Comparison of ENCODE assay signal across 8 cellular contexts in the genomic region with DNA sequence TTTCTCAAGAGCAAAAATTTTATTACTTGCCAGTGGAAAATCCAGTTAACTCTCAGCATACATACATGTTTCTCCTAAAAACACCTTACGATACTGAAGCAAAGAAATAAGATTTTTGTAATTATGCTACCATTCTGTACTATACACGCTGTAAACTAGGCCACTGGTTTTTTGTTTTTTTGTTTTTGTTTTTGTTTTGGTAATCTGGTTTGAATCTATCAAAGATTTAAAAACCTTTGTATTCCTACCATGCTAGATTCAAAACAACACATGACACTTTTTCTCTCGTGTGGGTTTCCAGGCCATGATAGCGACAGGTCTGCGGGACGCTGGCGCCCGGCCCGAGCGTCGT. TPM values are rescaled to one million over a fixed set of nuclear protein-coding genes. Genes with fewer than 3 reads are reported as not detected.
A peak's percentile ranks its signal among the peaks of the same experiment; 100 is the strongest.
DNase-seq lines count a peak whose midpoint lies in the region; ATAC-seq and TF ChIP-seq lines count a peak whose summit lies in the region.

No MANE protein-coding gene starts in this region.

- H3K9ac ChIP-seq in ES-I3 (ENCODE audit: low read depth, low read length) (peak overlapping the region; percentile 73), SK-N-MC (ENCODE audit: insufficient read length) (peak overlapping the region; percentile 88)

- peak overlapping the region; percentile 96 for H3K27ac Mint-ChIP-seq in progenitor cell of endocrine pancreas

- DNase-seq in SK-N-MC (ENCODE audit: low read depth, low spot score) (no peak), fibroblast of mammary gland (ENCODE audit: low read depth) (no peak), progenitor cell of endocrine pancreas (ENCODE audit: low spot score, unreplicated experiment) (no peak), left lobe of liver (ENCODE audit: low spot score) (no peak), COLO668 (lab: John Stamatoyannopoulos, UW; ENCODE audit: unreplicated experiment) (no peak)
- DNase-seq in stimulated activated CD4-positive, alpha-beta T cell treated with anti-CD3 and anti-CD28 coated beads, Interleukin-4, amount 100 ng/mL, for 1 hour: no peak

- peaks cover 7% of the 10 kb centered on the region for H3K4me1 Mint-ChIP-seq in progenitor cell of endocrine pancreas (ENCODE audit: low read depth)

- H3K36me3 ChIP-seq in ES-I3 (ENCODE audit: insufficient read depth, low read length) (no peaks in the 10 kb centered on the region), SK-N-MC (ENCODE audit: insufficient read depth, low read length) (no peaks in the 10 kb centered on the region)

- H3K9me3 ChIP-seq in ES-I3 (ENCODE audit: control insufficient read depth, insufficient read depth, low read length) (no peaks in the 10 kb centered on the region), SK-N-MC (ENCODE audit: low read depth, low read length) (no peaks in the 10 kb centered on the region)

- H3K4me3 ChIP-seq in SK-N-MC (peak overlapping the region; percentile 92), fibroblast of mammary gland (ENCODE audit: control insufficient read depth, low read depth, low read length) (peak overlapping the region; percentile 81)

- peak overlapping the region; percentile 81 for H3K4me3 Mint-ChIP-seq in progenitor cell of endocrine pancreas (ENCODE audit: low read depth)

- H3K4me1 ChIP-seq in ES-I3 (ENCODE audit: insufficient read depth, low read length): no peaks in the 10 kb centered on the region

- no peaks in the 10 kb centered on the region for H3K9me3 Mint-ChIP-seq in progenitor cell of endocrine pancreas (ENCODE audit: low read depth)

- H3K27ac ChIP-seq in SK-N-MC: no peak overlapping the region

- no peak for ATAC-seq in GM19023 (IDR thresholded peaks at IDR 0.05; ENCODE audit: unreplicated experiment)
- ATAC-seq in left lobe of liver: no peak

- TF ChIP-seq CTCF in fibroblast of mammary gland (conservative IDR thresholded peaks at IDR 0.05; ENCODE audit: control insufficient read depth, insufficient read depth, low read depth, low read length): no peak
- TF ChIP-seq CTCF in progenitor cell of endocrine pancreas (IDR thresholded peaks at IDR 0.05; ENCODE audit: unreplicated experiment): no peak

- H3K36me3 Mint-ChIP-seq in progenitor cell of endocrine pancreas (ENCODE audit: insufficient read depth): peaks cover 4% of the 10 kb centered on the region

- H3K27me3 Mint-ChIP-seq in progenitor cell of endocrine pancreas: no peaks in the 10 kb centered on the region

RNA-seq across cellular contexts. Expression of a gene that starts 0.8 kb away (rescaled TPM):
- total RNA-seq in progenitor cell of endocrine pancreas (8.7 and 10.5 TPM in 2 replicates), left lobe of liver (26.5 TPM)

RNA-seq across cellular contexts. Expression of a gene that starts 58.2 kb away (rescaled TPM):
- total RNA-seq in progenitor cell of endocrine pancreas (not detected in 2 replicates), left lobe of liver (not detected)
